In the genomic region with DNA sequence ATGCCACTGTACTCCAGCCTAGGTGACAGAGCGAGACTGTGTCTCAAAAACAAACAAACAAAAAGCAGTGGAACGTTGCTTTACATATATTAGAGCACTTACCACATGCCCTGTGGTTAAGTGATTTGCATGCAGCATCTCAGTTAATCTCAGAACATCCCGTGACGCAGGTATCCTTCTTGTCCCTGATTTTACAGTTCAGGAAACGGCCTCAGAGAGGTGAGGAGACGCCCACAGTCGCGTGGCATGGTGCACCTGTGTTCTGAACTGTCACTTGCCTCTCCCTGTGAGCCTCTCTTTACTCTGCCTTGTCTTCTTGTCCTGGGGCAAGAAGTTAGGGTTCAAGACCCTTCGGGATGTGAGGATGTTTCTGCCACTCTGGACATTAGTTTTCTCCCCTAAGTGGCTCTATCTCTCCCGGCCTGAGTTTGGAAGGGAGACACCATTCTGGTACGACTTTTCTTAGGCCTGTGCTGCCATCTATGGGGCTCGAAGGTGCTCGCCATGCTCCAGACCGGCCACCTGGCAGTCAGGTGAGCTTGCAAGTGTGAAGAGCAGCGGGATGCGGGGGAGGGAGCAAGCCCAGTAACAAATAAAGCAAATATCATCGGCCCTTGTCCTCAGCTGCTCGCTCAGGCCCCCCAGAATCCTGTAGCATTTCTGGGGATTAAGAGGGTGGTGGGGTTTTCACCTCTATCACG, we compare ENCODE assay signal across 8 cellular contexts. TPM values are rescaled to one million over a fixed set of nuclear protein-coding genes. Genes with fewer than 3 reads are reported as not detected.
DNase-seq lines count a peak whose midpoint lies in the region; ATAC-seq and TF ChIP-seq lines count a peak whose summit lies in the region.

No MANE protein-coding gene starts in this region.

- peak overlapping the region; percentile 89 for H2AFZ ChIP-seq in neuronal stem cell (ENCODE audit: low read length)

- CTCF ChIA-PET in RWPE1 (lab: Yijun Ruan, JAX), result interaction anchor here (0.5 to 1.8 kb wide), 26 partner anchors 8 to 1377 kb away, joined by 3 to 7 read pairs (median 4); a partner anchor contains a TSS
- CTCF ChIA-PET in activated naive CD4-positive, alpha-beta T cell treated with anti-CD3 and anti-CD28 coated beads for 36 hours (lab: Charles Lee), result interaction anchor here (0.6 to 2.7 kb wide), 42 partner anchors 9 to 499 kb away, joined by 3 to 29 read pairs (median 4); a partner anchor contains a TSS

- H3K27ac Mint-ChIP-seq in activated naive CD4-positive, alpha-beta T cell treated with anti-CD3 and anti-CD28 coated beads for 36 hours, result no peak overlapping the region

- H3K27me3 ChIP-seq in neuronal stem cell (ENCODE audit: control insufficient read depth in 3 of 3, insufficient read depth in 3 of 3, low read depth in 1 of 3, low read length in 3 of 3), result peaks cover 0 to 5% (median 5%) of the 10 kb centered on the region in 3 experiments

- H3K36me3 ChIP-seq in neuronal stem cell (replicated peaks in 1 of 2; ENCODE audit: control insufficient read depth in 2 of 2, insufficient read depth in 2 of 2, low read length in 2 of 2), result no peaks in the 10 kb centered on the region

- peak overlapping the region; percentile 96 for H3K4me2 ChIP-seq in neuronal stem cell (ENCODE audit: insufficient read depth, low read length, poor library complexity, severe bottlenecking)

- no peaks in the 10 kb centered on the region for H3K9me3 Mint-ChIP-seq in activated naive CD4-positive, alpha-beta T cell treated with anti-CD3 and anti-CD28 coated beads for 36 hours

- H3K18ac ChIP-seq in neuronal stem cell (ENCODE audit: low read length), result no peak overlapping the region

- no peak overlapping the region for H2BK120ac ChIP-seq in neuronal stem cell (ENCODE audit: low read depth, low read length)

- H3K27ac ChIP-seq in RWPE1 (0 out of 2 replicates have a peak overlapping the region, but pooled peaks have one; percentile 26), neuronal stem cell (replicated peaks; ENCODE audit: low read length) (no peak overlapping the region)

- no peak overlapping the region for H2BK15ac ChIP-seq in neuronal stem cell (ENCODE audit: low read length)

- peak overlapping the region; percentile 32 for H3K23ac ChIP-seq in neuronal stem cell (ENCODE audit: low read depth, low read length, poor library complexity)

- peak; percentile 58 for ATAC-seq in GM19023 (IDR thresholded peaks at IDR 0.05; ENCODE audit: unreplicated experiment)

- H3K36me3 Mint-ChIP-seq in activated naive CD4-positive, alpha-beta T cell treated with anti-CD3 and anti-CD28 coated beads for 36 hours (ENCODE audit: low read depth), result no peaks in the 10 kb centered on the region

- H3K14ac ChIP-seq in neuronal stem cell (ENCODE audit: low read length), result no peak overlapping the region

- intact Hi-C loops in activated naive CD4-positive, alpha-beta T cell treated with anti-CD3 and anti-CD28 coated beads for 36 hours (cut with micrococcal nuclease), result loop anchor here (1.0 to 5.0 kb wide), 3 partner anchors 25 to 308 kb away; a partner anchor contains a TSS

- no peak overlapping the region for H3K4ac ChIP-seq in neuronal stem cell (ENCODE audit: low read length)

- H3K4me1 ChIP-seq in neuronal stem cell (ENCODE audit: control insufficient read depth in 2 of 2, insufficient read depth in 1 of 2, low read depth in 1 of 2, low read length in 2 of 2), result peaks cover 2% of the 10 kb centered on the region in 2 donors

- H2BK12ac ChIP-seq in neuronal stem cell (ENCODE audit: low read length), result no peak overlapping the region

- no peaks in the 10 kb centered on the region for H3K9me3 ChIP-seq in neuronal stem cell (replicated peaks in 1 of 2; ENCODE audit: control insufficient read depth in 2 of 2, insufficient read depth in 1 of 2, low read depth in 1 of 2, low read length in 2 of 2)

- TF ChIP-seq CTCF in AG10803 (conservative IDR thresholded peaks at IDR 0.05; ENCODE audit: low read length) (peak; percentile 69), RWPE1 (conservative IDR thresholded peaks at IDR 0.05; ENCODE audit: low read depth) (no peak)

- no peaks in the 10 kb centered on the region for H3K79me1 ChIP-seq in neuronal stem cell (ENCODE audit: low read depth, low read length)

- no peaks in the 10 kb centered on the region for H3K27me3 Mint-ChIP-seq in activated naive CD4-positive, alpha-beta T cell treated with anti-CD3 and anti-CD28 coated beads for 36 hours (ENCODE audit: low read depth)

- H3K9ac ChIP-seq in neuronal stem cell (ENCODE audit: low read depth, low read length, poor library complexity), result no peak overlapping the region

- peak overlapping the region; percentile 68 for H3K4me3 Mint-ChIP-seq in activated naive CD4-positive, alpha-beta T cell treated with anti-CD3 and anti-CD28 coated beads for 36 hours

- H2AK5ac ChIP-seq in neuronal stem cell (ENCODE audit: low read depth, low read length), result no peak overlapping the region

- peak; percentile 64 for DNase-seq in AG10803 (ENCODE audit: low read depth)
- DNase-seq in Kasumi-1 (lab: John Stamatoyannopoulos, UW), result peak; percentile 49 to 51
- peak; percentile 73 for DNase-seq in RWPE1 (ENCODE audit: low spot score)
- DNase-seq in activated naive CD4-positive, alpha-beta T cell treated with anti-CD3 and anti-CD28 coated beads for 36 hours, result peak; percentile 85
- peak; percentile 71 for DNase-seq in germinal center (ENCODE audit: low spot score)
- DNase-seq in neuronal stem cell (ENCODE audit: low spot score), result peak; percentile 63
- DNase-seq in ureter (ENCODE audit: low spot score), result peak; percentile 61

- H3K4me3 ChIP-seq in AG10803 (ENCODE audit: low read length) (peak overlapping the region; percentile 66; the same call in 1 of the 2 replicates), neuronal stem cell (ENCODE audit: low read length in 2 of 2) (peak overlapping the region; percentile 36 to 82)

- H2BK5ac ChIP-seq in neuronal stem cell (ENCODE audit: low read length), result no peak overlapping the region

- no peak overlapping the region for H4K8ac ChIP-seq in neuronal stem cell (ENCODE audit: low read depth, low read length)

- no peak overlapping the region for H4K91ac ChIP-seq in neuronal stem cell (ENCODE audit: low read depth, low read length, poor library complexity)

- peaks cover 11% of the 10 kb centered on the region for H3K4me1 Mint-ChIP-seq in activated naive CD4-positive, alpha-beta T cell treated with anti-CD3 and anti-CD28 coated beads for 36 hours (ENCODE audit: low read depth)

- WGBS in neuronal stem cell (ENCODE audit: extremely low coverage in 2 of 2, insufficient read length in 2 of 2, insufficient replicate concordance in 1 of 2), 2 donors, result no CpG with 5 or more reads among the region's 19 CpGs

- POLR2A ChIA-PET in RWPE1 (lab: Yijun Ruan, JAX; ENCODE audit: low non-redundant PET), result no interaction called here

RNA-seq across cellular contexts. Expression of a gene that starts 25.6 kb away (rescaled TPM):
- total RNA-seq in activated naive CD4-positive, alpha-beta T cell treated with anti-CD3 and anti-CD28 coated beads for 36 hours, result 100 to 1,000 TPM; 115 to 118 TPM
- polyA plus RNA-seq in neuronal stem cell (2013, experiment 1 of 2), result 100.0 TPM
- polyA plus RNA-seq in neuronal stem cell (2013, experiment 2 of 2), result 101 TPM
- total RNA-seq in ureter, result 86.7 TPM
